Comparison of ENCODE assay signal across 14 cellular contexts in the genomic region with DNA sequence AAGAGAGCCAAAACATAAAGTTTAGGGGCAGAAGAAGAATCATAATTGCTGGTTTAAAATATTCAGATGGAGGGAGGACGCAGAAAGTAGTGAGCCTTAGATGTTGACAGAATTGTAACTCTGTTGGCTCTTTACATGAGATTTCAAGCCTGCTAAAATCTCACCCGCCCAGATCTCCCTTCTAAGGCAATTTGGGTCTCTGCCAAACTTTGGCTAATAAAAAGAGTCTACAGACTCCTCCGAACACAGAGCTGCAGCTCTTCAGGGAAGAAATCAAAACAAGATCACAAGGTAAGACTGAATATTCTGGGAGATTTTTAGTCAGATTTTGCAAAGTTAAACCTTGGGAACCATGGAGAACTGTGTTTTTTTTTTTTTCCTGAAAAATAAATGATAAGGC. TPM values are rescaled to one million over a fixed set of nuclear protein-coding genes. Genes with fewer than 3 reads are reported as not detected.
DNase-seq lines count a peak whose midpoint lies in the region; ATAC-seq, FAIRE-seq and TF ChIP-seq lines count a peak whose summit lies in the region.
"Had no signal": no experiment of that assay in that cellular context is flagged by ENCODE, and none has a peak within 500 bp of the region (broad histone marks: within the 10 kb centered on the region; RNA-seq: fewer than 3 reads in every experiment).

A gene with protein sequence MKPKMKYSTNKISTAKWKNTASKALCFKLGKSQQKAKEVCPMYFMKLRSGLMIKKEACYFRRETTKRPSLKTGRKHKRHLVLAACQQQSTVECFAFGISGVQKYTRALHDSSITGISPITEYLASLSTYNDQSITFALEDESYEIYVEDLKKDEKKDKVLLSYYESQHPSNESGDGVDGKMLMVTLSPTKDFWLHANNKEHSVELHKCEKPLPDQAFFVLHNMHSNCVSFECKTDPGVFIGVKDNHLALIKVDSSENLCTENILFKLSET (plus strand): TSS at position 246 of the 400 bp plus-strand sequence. CDS start 25,888 bp downstream, outside the sequence.

- peaks cover 8% of the 10 kb centered on the region for H3K4me1 Mint-ChIP-seq in GM23338

- H3K4me1 ChIP-seq in GM23338 (ENCODE audit: insufficient read depth) (no peaks in the 10 kb centered on the region), ascending aorta (peaks cover 0 to 19% of the 10 kb centered on the region in 2 donors)
- H3K4me1 ChIP-seq: Caco-2 had no signal

- peaks cover 7% of the 10 kb centered on the region for H3K9me3 Mint-ChIP-seq in GM23338

- no peaks in the 10 kb centered on the region for H3K36me3 ChIP-seq in GM23338 (ENCODE audit: insufficient read depth)
- H3K36me3 ChIP-seq in ascending aorta = no peaks in the 10 kb centered on the region

- H3K9me2 ChIP-seq in GM23338 (ENCODE audit: insufficient read depth) = no peaks in the 10 kb centered on the region

- no peak within 1 kb of the TSS for H3K4me2 ChIP-seq in GM23338

- H2AFZ ChIP-seq in GM23338 = peak within 1 kb of the TSS; percentile 76; the same call in 1 of the 2 replicates

- no peaks in the 10 kb centered on the region for H3K79me2 ChIP-seq in GM23338 (replicated peaks; ENCODE audit: insufficient read depth)

- no peak within 1 kb of the TSS for H3K27ac Mint-ChIP-seq in GM23338
- H3K27ac Mint-ChIP-seq: activated T-cell treated with anti-CD3 and anti-CD28 coated beads, Interleukin-2, amount 50 U/mL, for 24 hours; H9; T-helper 2 cell treated with Interferon-gamma antibody and Interleukin-4, amounts not matched to agents 5 μg/mL and 100 μg/mL, for 36 hours had no signal

- no peak for FAIRE-seq in urothelium cell line (lab: Jason Lieb, UNC)
- no peak for FAIRE-seq in H54 (lab: Jason Lieb, UNC)

- intact Hi-C loops in ascending aorta (cut with DNase I) = loop anchor here (5.0 to 10.0 kb wide), 3 partner anchors 199 to 542 kb away; a partner anchor contains a TSS

- no peak within 1 kb of the TSS for H3K4me3 Mint-ChIP-seq in GM23338
- H3K4me3 Mint-ChIP-seq: activated T-cell treated with anti-CD3 and anti-CD28 coated beads, Interleukin-2, amount 50 U/mL, for 24 hours; H9; T-helper 2 cell treated with Interferon-gamma antibody and Interleukin-4, amounts not matched to agents 5 μg/mL and 100 μg/mL, for 36 hours had no signal

- H3K27me3 Mint-ChIP-seq in GM23338 (ENCODE audit: insufficient read depth, low read depth, poor library complexity) = no peaks in the 10 kb centered on the region

- no peak within 1 kb of the TSS for H3K4me3 ChIP-seq in GM23338
- peak within 1 kb of the TSS; percentile 44 to 53 for H3K4me3 ChIP-seq in ascending aorta
- peak within 1 kb of the TSS in 4 of 7 experiments; percentile 3 to 26 (median 10) for H3K4me3 ChIP-seq in skin epidermis

- ATAC-seq in GM23338 = no peak

- DNase-seq in GM23338 (ENCODE audit: low spot score) (no peak), ascending aorta (ENCODE audit: low spot score in 2 of 2) (no peak), iris pigment epithelial cell (ENCODE audit: low read depth) (peak; percentile 25), urothelium cell line (ENCODE audit: low spot score) (no peak), H54 (ENCODE audit: insufficient read length, low spot score) (no peak)
- DNase-seq in stimulated activated CD8-positive, alpha-beta memory T cell treated with anti-CD3 and anti-CD28 coated beads, Interleukin-4, amount 100 ng/mL, for 48 hours = no peak
- no peak for DNase-seq in activated T-cell treated with anti-CD3 and anti-CD28 coated beads, Interleukin-2, amount 50 U/mL, for 1 hour
- DNase-seq: activated T-cell treated with anti-CD3 and anti-CD28 coated beads, Interleukin-2, amount 50 U/mL, for 24 hours; Caco-2; H9; NCI-H2081 treated with DMSO at 0.1 percent for 48 hours had no signal

- no peaks in the 10 kb centered on the region for H3F3A ChIP-seq in GM23338 (replicated peaks; ENCODE audit: low read depth)

- H4K20me1 ChIP-seq in GM23338 (replicated peaks; ENCODE audit: insufficient read depth) = no peaks in the 10 kb centered on the region

- no peak for TF ChIP-seq CTCF in GM23338 (conservative IDR thresholded peaks at IDR 0.05; ENCODE audit: low read depth in 2 of 2)
- no peak for TF ChIP-seq CTCF in ascending aorta (IDR thresholded peaks at IDR 0.05)

- H3K27me3 ChIP-seq in GM23338 (ENCODE audit: insufficient read depth) (no peaks in the 10 kb centered on the region), ascending aorta (no peaks in the 10 kb centered on the region)

- H3K36me3 Mint-ChIP-seq in GM23338 (ENCODE audit: low read depth) = no peaks in the 10 kb centered on the region; the same call in 2 of the 3 replicates

- H3K9me3 ChIP-seq in ascending aorta = peaks cover 0 to 5% of the 10 kb centered on the region in 2 donors
- H3K9me3 ChIP-seq: Caco-2 had no signal

- no peak within 1 kb of the TSS for H3K27ac ChIP-seq in GM23338 (ENCODE audit: low read depth)
- H3K27ac ChIP-seq in ascending aorta = peak within 1 kb of the TSS; percentile 41 to 77
- peak within 1 kb of the TSS in 6 of 21 experiments; percentile 6 to 60 (median 32) for H3K27ac ChIP-seq in skin epidermis

- no peak for TF ChIP-seq POLR2A in H54 (IDR thresholded peaks at IDR 0.05; ENCODE audit: low read depth, low read length)

TF ChIP-seq in GM23338, 12 proteins besides CTCF, POLR2A, EP300 and RAD21 (continues in another document):
- TF ChIP-seq, protein P1, sequence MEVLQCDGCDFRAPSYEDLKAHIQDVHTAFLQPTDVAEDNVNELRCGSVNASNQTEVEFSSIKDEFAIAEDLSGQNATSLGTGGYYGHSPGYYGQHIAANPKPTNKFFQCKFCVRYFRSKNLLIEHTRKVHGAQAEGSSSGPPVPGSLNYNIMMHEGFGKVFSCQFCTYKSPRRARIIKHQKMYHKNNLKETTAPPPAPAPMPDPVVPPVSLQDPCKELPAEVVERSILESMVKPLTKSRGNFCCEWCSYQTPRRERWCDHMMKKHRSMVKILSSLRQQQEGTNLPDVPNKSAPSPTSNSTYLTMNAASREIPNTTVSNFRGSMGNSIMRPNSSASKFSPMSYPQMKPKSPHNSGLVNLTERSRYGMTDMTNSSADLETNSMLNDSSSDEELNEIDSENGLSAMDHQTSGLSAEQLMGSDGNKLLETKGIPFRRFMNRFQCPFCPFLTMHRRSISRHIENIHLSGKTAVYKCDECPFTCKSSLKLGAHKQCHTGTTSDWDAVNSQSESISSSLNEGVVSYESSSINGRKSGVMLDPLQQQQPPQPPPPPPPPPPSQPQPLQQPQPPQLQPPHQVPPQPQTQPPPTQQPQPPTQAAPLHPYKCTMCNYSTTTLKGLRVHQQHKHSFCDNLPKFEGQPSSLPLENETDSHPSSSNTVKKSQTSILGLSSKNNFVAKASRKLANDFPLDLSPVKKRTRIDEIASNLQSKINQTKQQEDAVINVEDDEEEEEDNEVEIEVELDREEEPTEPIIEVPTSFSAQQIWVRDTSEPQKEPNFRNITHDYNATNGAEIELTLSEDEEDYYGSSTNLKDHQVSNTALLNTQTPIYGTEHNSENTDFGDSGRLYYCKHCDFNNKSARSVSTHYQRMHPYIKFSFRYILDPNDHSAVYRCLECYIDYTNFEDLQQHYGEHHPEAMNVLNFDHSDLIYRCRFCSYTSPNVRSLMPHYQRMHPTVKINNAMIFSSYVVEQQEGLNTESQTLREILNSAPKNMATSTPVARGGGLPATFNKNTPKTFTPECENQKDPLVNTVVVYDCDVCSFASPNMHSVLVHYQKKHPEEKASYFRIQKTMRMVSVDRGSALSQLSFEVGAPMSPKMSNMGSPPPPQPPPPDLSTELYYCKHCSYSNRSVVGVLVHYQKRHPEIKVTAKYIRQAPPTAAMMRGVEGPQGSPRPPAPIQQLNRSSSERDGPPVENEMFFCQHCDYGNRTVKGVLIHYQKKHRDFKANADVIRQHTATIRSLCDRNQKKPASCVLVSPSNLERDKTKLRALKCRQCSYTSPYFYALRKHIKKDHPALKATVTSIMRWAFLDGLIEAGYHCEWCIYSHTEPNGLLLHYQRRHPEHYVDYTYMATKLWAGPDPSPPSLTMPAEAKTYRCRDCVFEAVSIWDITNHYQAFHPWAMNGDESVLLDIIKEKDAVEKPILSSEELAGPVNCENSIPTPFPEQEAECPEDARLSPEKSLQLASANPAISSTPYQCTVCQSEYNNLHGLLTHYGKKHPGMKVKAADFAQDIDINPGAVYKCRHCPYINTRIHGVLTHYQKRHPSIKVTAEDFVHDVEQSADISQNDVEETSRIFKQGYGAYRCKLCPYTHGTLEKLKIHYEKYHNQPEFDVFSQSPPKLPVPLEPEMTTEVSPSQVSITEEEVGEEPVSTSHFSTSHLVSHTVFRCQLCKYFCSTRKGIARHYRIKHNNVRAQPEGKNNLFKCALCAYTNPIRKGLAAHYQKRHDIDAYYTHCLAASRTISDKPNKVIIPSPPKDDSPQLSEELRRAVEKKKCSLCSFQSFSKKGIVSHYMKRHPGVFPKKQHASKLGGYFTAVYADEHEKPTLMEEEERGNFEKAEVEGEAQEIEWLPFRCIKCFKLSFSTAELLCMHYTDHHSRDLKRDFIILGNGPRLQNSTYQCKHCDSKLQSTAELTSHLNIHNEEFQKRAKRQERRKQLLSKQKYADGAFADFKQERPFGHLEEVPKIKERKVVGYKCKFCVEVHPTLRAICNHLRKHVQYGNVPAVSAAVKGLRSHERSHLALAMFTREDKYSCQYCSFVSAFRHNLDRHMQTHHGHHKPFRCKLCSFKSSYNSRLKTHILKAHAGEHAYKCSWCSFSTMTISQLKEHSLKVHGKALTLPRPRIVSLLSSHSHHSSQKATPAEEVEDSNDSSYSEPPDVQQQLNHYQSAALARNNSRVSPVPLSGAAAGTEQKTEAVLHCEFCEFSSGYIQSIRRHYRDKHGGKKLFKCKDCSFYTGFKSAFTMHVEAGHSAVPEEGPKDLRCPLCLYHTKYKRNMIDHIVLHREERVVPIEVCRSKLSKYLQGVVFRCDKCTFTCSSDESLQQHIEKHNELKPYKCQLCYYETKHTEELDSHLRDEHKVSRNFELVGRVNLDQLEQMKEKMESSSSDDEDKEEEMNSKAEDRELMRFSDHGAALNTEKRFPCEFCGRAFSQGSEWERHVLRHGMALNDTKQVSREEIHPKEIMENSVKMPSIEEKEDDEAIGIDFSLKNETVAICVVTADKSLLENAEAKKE (CRISPR knock-in tag; IDR thresholded peaks at IDR 0.05) = no peak
- TF ChIP-seq CREB1 (CRISPR knock-in tag; IDR thresholded peaks at IDR 0.05; ENCODE audit: low read depth) (no peak), NANOG (IDR thresholded peaks at IDR 0.05; ENCODE audit: borderline replicate concordance) (no peak), EZH2 (IDR thresholded peaks at IDR 0.05; ENCODE audit: low read depth, unreplicated experiment) (no peak), POLR2AphosphoS5 (IDR thresholded peaks at IDR 0.05; ENCODE audit: low read depth) (no peak)

RNA-seq across cellular contexts. Expression of the gene that starts here (rescaled TPM):
- total RNA-seq in GM23338 (2014; rRNA removed; shearing (Covaris generic)) = not detected in 2 replicates
- polyA plus RNA-seq in GM23338 (2016; fragmentation: Nextera tagmentation; extraction: Ambion mirVana) = not detected in 2 replicates
- total RNA-seq in ascending aorta = 38.0 TPM
- total RNA-seq: Caco-2, H9, mononuclear cell had no signal

Comparison
In these comparisons a context has a peak if more than half of its experiments do, and no peak if none do; other contexts are left out.
1. RNA of the gene that starts here (total RNA-seq): 38.0 TPM in ascending aorta (single experiment); not detected in GM23338; every median in the first group is over 10 times any median in the second.